Comparison of ENCODE assay signal across 8 cellular contexts in genomic region chr10:68901106-68901927, GRCh38. TPM values are rescaled to one million over a fixed set of nuclear protein-coding genes. Genes with fewer than 3 reads are reported as not detected.
DNase-seq lines count a peak whose midpoint lies in the region; ATAC-seq and TF ChIP-seq lines count a peak whose summit lies in the region.

Gene DDX50 (plus strand): TSS chr10:68901315. CDS start chr10:68901385, 70 bp downstream.

- peak; percentile 96 for ATAC-seq in GM21381 (IDR thresholded peaks at IDR 0.05; ENCODE audit: unreplicated experiment)
- peak; percentile 96 for ATAC-seq in activated CD8-positive, alpha-beta memory T cell treated with anti-CD3 and anti-CD28 coated beads, Interleukin-2, amount 10 ng/mL, durations not matched to agents 7 days and 5 days

- peak within 1 kb of the TSS; percentile 83 for H3K4me2 ChIP-seq in mesenchymal stem cell (ENCODE audit: low read length, poor library complexity, severe bottlenecking)

- peak; percentile 51 to 52 for TF ChIP-seq CTCF in Caco-2 (IDR thresholded peaks at IDR 0.05; ENCODE audit: insufficient read depth in 1 of 2, low read depth in 1 of 2, low read length in 1 of 2, severe bottlenecking in 1 of 2, unreplicated experiment in 1 of 2)

- H3K27me3 ChIP-seq in Caco-2 (replicated peaks; ENCODE audit: control insufficient read depth, insufficient read depth, low read length) (no peaks in the 10 kb centered on the region), NT2/D1 (ENCODE audit: insufficient read depth, insufficient read length) (no peaks in the 10 kb centered on the region), endocrine pancreas (ENCODE audit: control insufficient read depth, insufficient read depth, low read length) (no peaks in the 10 kb centered on the region), mesenchymal stem cell (ENCODE audit: control insufficient read depth in 1 of 2, insufficient read depth in 1 of 2, low read length in 2 of 2) (no peaks in the 10 kb centered on the region)

- H3K9me3 Mint-ChIP-seq in Caco-2 (ENCODE audit: unreplicated experiment): no peaks in the 10 kb centered on the region
- no peaks in the 10 kb centered on the region for H3K9me3 Mint-ChIP-seq in activated CD8-positive, alpha-beta memory T cell treated with anti-CD3 and anti-CD28 coated beads, Interleukin-2, amount 10 ng/mL, durations not matched to agents 7 days and 5 days (ENCODE audit: low read depth)

- H3K27me3 Mint-ChIP-seq in Caco-2 (ENCODE audit: insufficient read depth, unreplicated experiment): no peaks in the 10 kb centered on the region
- peaks cover 3% of the 10 kb centered on the region for H3K27me3 Mint-ChIP-seq in activated CD8-positive, alpha-beta memory T cell treated with anti-CD3 and anti-CD28 coated beads, Interleukin-2, amount 10 ng/mL, durations not matched to agents 7 days and 5 days

- H4K8ac ChIP-seq in mesenchymal stem cell (ENCODE audit: low read length): peak within 1 kb of the TSS; percentile 79

- H3K14ac ChIP-seq in mesenchymal stem cell (ENCODE audit: low read length in 2 of 2): peak within 1 kb of the TSS in 1 of 2 experiments; percentile 100

- H3K9me3 ChIP-seq in Caco-2 (no peaks in the 10 kb centered on the region), NT2/D1 (ENCODE audit: insufficient read depth, low read length) (no peaks in the 10 kb centered on the region), endocrine pancreas (ENCODE audit: control insufficient read depth, low read length) (no peaks in the 10 kb centered on the region), mesenchymal stem cell (ENCODE audit: control insufficient read depth, low read length) (no peaks in the 10 kb centered on the region)

- intact Hi-C loops in Caco-2 (cut with micrococcal nuclease; ENCODE audit: unreplicated experiment): loop anchor here (1.0 kb wide), 3 partner anchors 55 to 192 kb away; partner anchors contain the start of genes CCAR1 and DDX21

- H3K79me1 ChIP-seq in mesenchymal stem cell (replicated peaks; ENCODE audit: low read length, poor library complexity, severe bottlenecking): no peaks in the 10 kb centered on the region

- H2AFZ ChIP-seq in mesenchymal stem cell (ENCODE audit: low read depth, low read length): peak within 1 kb of the TSS; percentile 97

- TSS peak; percentile 58 for BruUV-seq in Caco-2 (replicated peaks; lab: Mats Ljungman, UMichigan)

- no peak within 1 kb of the TSS for H2AK5ac ChIP-seq in mesenchymal stem cell (ENCODE audit: low read length, severe bottlenecking)

- 1% methylated on average over 46 of the region's 47 CpGs for WGBS in mesenchymal stem cell

- peak within 1 kb of the TSS; percentile 98 for H2BK15ac ChIP-seq in mesenchymal stem cell (ENCODE audit: low read depth, poor library complexity, severe bottlenecking)

- H3K18ac ChIP-seq in mesenchymal stem cell (ENCODE audit: low read depth in 1 of 2, low read length in 2 of 2): peak within 1 kb of the TSS; percentile 99 to 100

- peak within 1 kb of the TSS in 1 of 2 experiments; percentile 72 for H3K23ac ChIP-seq in mesenchymal stem cell (ENCODE audit: low read length in 2 of 2)

- H3K36me3 ChIP-seq in Caco-2 (ENCODE audit: control insufficient read depth, insufficient read depth, low read length): no peaks in the 10 kb centered on the region
- peaks cover 8% of the 10 kb centered on the region for H3K36me3 ChIP-seq in NT2/D1 (ENCODE audit: insufficient read depth, insufficient read length, low read length)
- no peaks in the 10 kb centered on the region for H3K36me3 ChIP-seq in endocrine pancreas (ENCODE audit: control insufficient read depth, insufficient read depth, low read length)
- H3K36me3 ChIP-seq in mesenchymal stem cell (ENCODE audit: control insufficient read depth in 1 of 2, insufficient read depth in 2 of 2, low read depth in 1 of 2, low read length in 2 of 2): peaks cover 0 to 4% of the 10 kb centered on the region in 2 experiments

- H3K4me1 Mint-ChIP-seq in Caco-2 (ENCODE audit: low read depth, unreplicated experiment): peaks cover 40% of the 10 kb centered on the region
- H3K4me1 Mint-ChIP-seq in activated CD8-positive, alpha-beta memory T cell treated with anti-CD3 and anti-CD28 coated beads, Interleukin-2, amount 10 ng/mL, durations not matched to agents 7 days and 5 days: peaks cover 46% of the 10 kb centered on the region

- H3K27ac ChIP-seq in mesenchymal stem cell (ENCODE audit: low read length, poor library complexity, severe bottlenecking): peak within 1 kb of the TSS; percentile 98

- peak within 1 kb of the TSS; percentile 96 for H2BK120ac ChIP-seq in mesenchymal stem cell (ENCODE audit: low read depth, low read length)

- H3K9ac ChIP-seq in NT2/D1 (ENCODE audit: insufficient read length, low read depth) (peak within 1 kb of the TSS; percentile 86), endocrine pancreas (ENCODE audit: control insufficient read depth, insufficient read depth, low read length) (peak within 1 kb of the TSS; percentile 78), mesenchymal stem cell (ENCODE audit: low read length) (peak within 1 kb of the TSS; percentile 97)

- peak within 1 kb of the TSS; percentile 99 for H3K27ac Mint-ChIP-seq in Caco-2 (ENCODE audit: unreplicated experiment)
- H3K27ac Mint-ChIP-seq in activated CD8-positive, alpha-beta memory T cell treated with anti-CD3 and anti-CD28 coated beads, Interleukin-2, amount 10 ng/mL, durations not matched to agents 7 days and 5 days: peak within 1 kb of the TSS; percentile 94

- peak within 1 kb of the TSS; percentile 96 for H3K4me3 Mint-ChIP-seq in Caco-2 (ENCODE audit: unreplicated experiment)
- peak within 1 kb of the TSS; percentile 94 for H3K4me3 Mint-ChIP-seq in activated CD8-positive, alpha-beta memory T cell treated with anti-CD3 and anti-CD28 coated beads, Interleukin-2, amount 10 ng/mL, durations not matched to agents 7 days and 5 days

- peak within 1 kb of the TSS; percentile 41 to 77 for H2BK12ac ChIP-seq in mesenchymal stem cell (ENCODE audit: low read length in 2 of 2)

- H3K4ac ChIP-seq in mesenchymal stem cell (ENCODE audit: low read depth in 1 of 2, low read length in 2 of 2): peak within 1 kb of the TSS; percentile 98 to 99

- H3K36me3 Mint-ChIP-seq in Caco-2 (ENCODE audit: insufficient read depth, unreplicated experiment): peaks cover 36% of the 10 kb centered on the region
- peaks cover 22% of the 10 kb centered on the region for H3K36me3 Mint-ChIP-seq in activated CD8-positive, alpha-beta memory T cell treated with anti-CD3 and anti-CD28 coated beads, Interleukin-2, amount 10 ng/mL, durations not matched to agents 7 days and 5 days

- DNase-seq in Caco-2: peak; percentile 100
- peak; percentile 60 to 98 (median 94) for DNase-seq in HUDEP-2 (lab: John Stamatoyannopoulos, UW; ENCODE audit: unreplicated experiment in 76 of 76)
- DNase-seq in NT2/D1 (ENCODE audit: low read depth, low spot score): peak; percentile 96
- DNase-seq in activated CD8-positive, alpha-beta memory T cell treated with anti-CD3 and anti-CD28 coated beads, Interleukin-2, amount 10 ng/mL, durations not matched to agents 7 days and 5 days: peak; percentile 98
- peak; percentile 100 for DNase-seq in mesenchymal stem cell
- DNase-seq in stimulated activated CD8-positive, alpha-beta memory T cell treated with anti-CD3 and anti-CD28 coated beads, Interleukin-15, amount 100 ng/mL, for 1 hour (ENCODE audit: low read depth): peak; percentile 91

- peak within 1 kb of the TSS; percentile 99 for H4K91ac ChIP-seq in mesenchymal stem cell (ENCODE audit: low read length)

- H3K4me1 ChIP-seq in Caco-2: peaks cover 12% of the 10 kb centered on the region
- no peaks in the 10 kb centered on the region for H3K4me1 ChIP-seq in NT2/D1 (ENCODE audit: insufficient read depth, insufficient read length)
- H3K4me1 ChIP-seq in endocrine pancreas (ENCODE audit: control insufficient read depth, insufficient read depth, low read length): peaks cover 9% of the 10 kb centered on the region
- H3K4me1 ChIP-seq in mesenchymal stem cell (ENCODE audit: control insufficient read depth, insufficient read depth, low read depth, low read length): peaks cover 4% of the 10 kb centered on the region

- H3K4me3 ChIP-seq in Caco-2 (ENCODE audit: low read depth, low read length) (peak within 1 kb of the TSS; percentile 67), NT2/D1 (ENCODE audit: insufficient read length, low read depth) (peak within 1 kb of the TSS; percentile 82), endocrine pancreas (ENCODE audit: control insufficient read depth, insufficient read depth, low read length) (peak within 1 kb of the TSS; percentile 84), mesenchymal stem cell (ENCODE audit: insufficient read depth in 1 of 2, low read depth in 1 of 2, low read length in 2 of 2) (peak within 1 kb of the TSS; percentile 87 to 92)

- POLR2A ChIA-PET in Caco-2 (lab: Charles Lee): interaction anchor here (0.6 to 3.3 kb wide), 12 partner anchors 14 to 630 kb away, joined by 3 to 45 read pairs (median 4); partner anchors contain the start of genes CCAR1, DDX21 and STOX1

- CTCF ChIA-PET in Caco-2 (lab: Charles Lee): interaction anchor here (0.7 to 2.6 kb wide), 2 partner anchors 74 to 79 kb away, joined by 3 to 16 read pairs; partner anchors contain the start of gene STOX1
- CTCF ChIA-PET in activated CD8-positive, alpha-beta memory T cell treated with anti-CD3 and anti-CD28 coated beads, Interleukin-2, amount 10 ng/mL, durations not matched to agents 7 days and 5 days (lab: Charles Lee): interaction anchor here (0.9 to 2.0 kb wide), 3 partner anchors 301 to 495 kb away, joined by 3 to 8 read pairs (median 3); partner anchors contain the start of gene RUFY2

- peak within 1 kb of the TSS; percentile 100 for H2BK5ac ChIP-seq in mesenchymal stem cell (ENCODE audit: low read depth, low read length, poor library complexity, severe bottlenecking)

RNA-seq across cellular contexts. Expression of gene DDX50, which starts in this region (rescaled TPM):
- 76.7 and 81.4 TPM in 2 replicates for total RNA-seq in Caco-2 (2022)
- total RNA-seq in activated CD8-positive, alpha-beta memory T cell treated with anti-CD3 and anti-CD28 coated beads, Interleukin-2, amount 10 ng/mL, durations not matched to agents 7 days and 5 days: 10 to 100 TPM; 46.6 to 48.3 TPM
- 32.5 TPM for polyA plus RNA-seq in mesenchymal stem cell (2013, experiment 1 of 2)
- 32.6 TPM for polyA plus RNA-seq in mesenchymal stem cell (2013, experiment 2 of 2)

Comparison
In these comparisons a context has a peak if more than half of its experiments do, and no peak if none do; other contexts are left out.
1. Peak in every context shown above with its lines: DNase-seq, ATAC-seq, H3K4me3 ChIP-seq and H3K27ac ChIP-seq.